ENCODE assay signal across 8 cellular contexts in the genomic region with DNA sequence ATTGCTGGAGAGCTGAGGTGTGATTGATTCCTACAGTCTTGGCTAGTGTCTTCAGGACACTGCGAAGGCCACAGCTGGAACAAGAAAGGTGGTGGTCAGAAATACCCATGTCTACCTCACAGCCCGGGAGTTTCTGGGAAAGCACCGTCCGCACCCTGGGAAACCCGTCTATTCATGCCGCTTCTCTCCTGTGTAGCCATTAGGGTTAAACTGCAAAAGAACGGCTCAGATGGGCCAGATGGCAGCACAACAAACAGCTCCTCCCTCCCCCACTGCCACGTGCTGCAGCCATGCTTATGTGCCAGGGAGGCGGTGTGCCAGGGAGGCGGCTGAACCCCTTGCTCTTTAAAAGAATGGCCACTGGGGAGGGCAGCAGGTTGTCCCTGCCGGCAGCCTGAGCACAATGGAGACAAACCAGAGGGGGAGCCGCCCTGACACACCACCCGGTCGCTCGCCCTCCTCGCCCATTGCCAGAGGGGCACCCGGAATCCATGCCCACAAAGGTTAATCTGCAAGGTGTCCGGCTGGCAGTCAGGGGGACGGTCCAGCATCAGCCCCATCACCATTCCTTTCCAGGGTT.
DNase-seq lines count a peak whose midpoint lies in the region; ATAC-seq lines count a peak whose summit lies in the region.

No MANE protein-coding gene starts in this region.

- H3K27ac ChIP-seq in CD4-positive, CD25-positive, alpha-beta regulatory T cell (ENCODE audit: insufficient read depth, low read length, poor library complexity, severe bottlenecking) = peak overlapping the region; percentile 69
- no peak overlapping the region for H3K27ac ChIP-seq in HUES48 (ENCODE audit: low read depth, low read length)

- no peaks in the 10 kb centered on the region for H3K9me3 Mint-ChIP-seq in CD4-positive, CD25-positive, alpha-beta regulatory T cell

- peaks cover 8% of the 10 kb centered on the region for H3K36me3 Mint-ChIP-seq in CD4-positive, CD25-positive, alpha-beta regulatory T cell

- peak in 1 of 3 donors; percentile 30 for DNase-seq in CD4-positive, CD25-positive, alpha-beta regulatory T cell
- peak; percentile 59 for DNase-seq in SHP77 treated with DMSO at 0.1 percent for 48 hours (lab: John Stamatoyannopoulos, UW)
- peak; percentile 67 for DNase-seq in dermis blood vessel endothelial cell
- DNase-seq in medulla oblongata (ENCODE audit: extremely low spot score) = peak; percentile 94
- DNase-seq in superior temporal gyrus (ENCODE audit: extremely low spot score) = peak; percentile 97

- peak overlapping the region; percentile 65 for H3K4me3 ChIP-seq in CD4-positive, CD25-positive, alpha-beta regulatory T cell (ENCODE audit: low read depth, low read length)
- H3K4me3 ChIP-seq in HUES48 (ENCODE audit: low read depth, low read length) = peak overlapping the region; percentile 11; the same call in 1 of the 2 replicates

- H3K27ac Mint-ChIP-seq in CD4-positive, CD25-positive, alpha-beta regulatory T cell = peak overlapping the region; percentile 1 to 89 (median 67)

- H3K27me3 Mint-ChIP-seq in CD4-positive, CD25-positive, alpha-beta regulatory T cell = no peaks in the 10 kb centered on the region

- no peaks in the 10 kb centered on the region for H3K9me3 ChIP-seq in CD4-positive, CD25-positive, alpha-beta regulatory T cell (ENCODE audit: control insufficient read depth in 2 of 2, low read length in 2 of 2)
- H3K9me3 ChIP-seq in HUES48 (ENCODE audit: control insufficient read depth, insufficient read depth, low read length) = no peaks in the 10 kb centered on the region

- H3K4me1 ChIP-seq in CD4-positive, CD25-positive, alpha-beta regulatory T cell (ENCODE audit: control insufficient read depth, insufficient read depth, low read length, poor library complexity, severe bottlenecking) = peaks cover 90% of the 10 kb centered on the region
- peaks cover 30% of the 10 kb centered on the region for H3K4me1 ChIP-seq in HUES48 (ENCODE audit: control insufficient read depth, insufficient read depth, low read length)

- peaks cover 36 to 90% (median 77%) of the 10 kb centered on the region in 4 donors for H3K4me1 Mint-ChIP-seq in CD4-positive, CD25-positive, alpha-beta regulatory T cell

- peak; percentile 18 to 43 for ATAC-seq in CD4-positive, CD25-positive, alpha-beta regulatory T cell (ENCODE audit: low read depth in 2 of 2)
- no peak for ATAC-seq in HG02840 (IDR thresholded peaks at IDR 0.05; ENCODE audit: low FRiP score, unreplicated experiment)
- ATAC-seq in GM18498 (IDR thresholded peaks at IDR 0.05; ENCODE audit: unreplicated experiment) = no peak

- no peaks in the 10 kb centered on the region for H3K27me3 ChIP-seq in CD4-positive, CD25-positive, alpha-beta regulatory T cell (ENCODE audit: control insufficient read depth, insufficient read depth, low read length)
- H3K27me3 ChIP-seq in HUES48 (ENCODE audit: control insufficient read depth, insufficient read depth, low read length) = no peaks in the 10 kb centered on the region

- peak overlapping the region; percentile 62 to 83 (median 78) for H3K4me3 Mint-ChIP-seq in CD4-positive, CD25-positive, alpha-beta regulatory T cell

- H3K36me3 ChIP-seq in CD4-positive, CD25-positive, alpha-beta regulatory T cell (ENCODE audit: control insufficient read depth, insufficient read depth, low read length) = peaks cover 6% of the 10 kb centered on the region
- no peaks in the 10 kb centered on the region for H3K36me3 ChIP-seq in HUES48 (ENCODE audit: control insufficient read depth, insufficient read depth, low read length)

- no peak overlapping the region; the same call in 1 of the 2 replicates for H3K9ac ChIP-seq in HUES48 (ENCODE audit: low read depth, low read length)

Comparison
In these comparisons a context has a peak if more than half of its experiments do, and no peak if none do; other contexts are left out.
1. ATAC-seq: peak in CD4-positive, CD25-positive, alpha-beta regulatory T cell (2 of 2); none in HG02840 (single experiment) and GM18498 (single experiment).